Comparison of ENCODE assay signal across 1 cellular context in genomic region chr6:119541132-119541905, GRCh38.
TF ChIP-seq lines count a peak whose summit lies in the region.

No MANE protein-coding gene starts in this region.

TF ChIP-seq in HEK293, 187 proteins besides CTCF, POLR2A, EP300 and RAD21 (continued from another document):
- TF ChIP-seq AEBP2 (tag by site-specific recombination; IDR thresholded peaks at IDR 0.05; ENCODE audit: borderline replicate concordance) (no peak), WT1 (tag by site-specific recombination; IDR thresholded peaks at IDR 0.05) (no peak), SP7 (tag by site-specific recombination; IDR thresholded peaks at IDR 0.05) (no peak), ZFP41 (tag by site-specific recombination; IDR thresholded peaks at IDR 0.05; ENCODE audit: borderline replicate concordance) (no peak), ZNF19 (tag by site-specific recombination; IDR thresholded peaks at IDR 0.05; ENCODE audit: low read depth) (no peak), ZBTB7A (tag by site-specific recombination; IDR thresholded peaks at IDR 0.05; ENCODE audit: low read depth) (no peak), ZBTB11 (tag by site-specific recombination; conservative IDR thresholded peaks at IDR 0.05; ENCODE audit: low read depth) (no peak), PRDM10 (tag by site-specific recombination; IDR thresholded peaks at IDR 0.05) (0 out of 2 replicates have a peak, but pooled peaks have one; percentile 35), YY1 (tag by site-specific recombination; IDR thresholded peaks at IDR 0.05) (no peak), MEIS1 (CRISPR knock-in tag; IDR thresholded peaks at IDR 0.05; ENCODE audit: borderline replicate concordance) (no peak)
